Comparison of ENCODE assay signal across 8 cellular contexts in the genomic region with DNA sequence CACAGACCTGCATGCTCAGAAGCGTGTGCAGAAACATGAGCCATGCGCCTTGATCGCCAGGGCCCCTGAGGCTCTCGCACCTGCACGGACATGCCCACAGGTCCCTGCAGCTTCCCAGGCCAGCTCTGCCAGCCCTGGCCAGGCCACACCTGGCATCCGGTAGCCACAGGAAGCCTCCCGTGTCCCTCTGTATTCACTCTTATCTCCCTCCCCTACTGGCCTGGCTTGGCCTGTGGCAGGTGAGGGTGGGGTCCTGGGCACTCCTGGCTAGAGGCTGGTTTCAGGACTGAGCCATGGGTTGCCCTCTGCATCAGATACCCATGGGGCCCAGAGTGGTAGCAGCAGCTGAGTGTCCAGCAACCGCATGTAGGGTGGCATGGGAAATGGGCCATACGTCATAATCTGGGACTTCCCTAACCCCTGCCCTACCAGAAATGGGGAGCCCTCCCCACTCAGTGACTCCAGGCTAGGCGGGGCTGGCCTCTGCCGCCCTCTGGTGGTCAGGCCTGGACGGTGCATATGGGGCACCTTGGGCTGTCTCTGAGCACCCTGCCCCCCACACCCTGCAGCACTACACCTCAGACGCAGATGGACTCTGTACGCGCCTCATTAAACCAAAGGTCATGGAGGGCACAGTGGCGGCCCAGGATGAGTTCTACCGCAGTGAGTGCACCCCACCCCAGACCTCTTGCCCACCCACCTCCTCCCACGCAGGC. TPM values are rescaled to one million over a fixed set of nuclear protein-coding genes. Genes with fewer than 3 reads are reported as not detected.
DNase-seq lines count a peak whose midpoint lies in the region; ATAC-seq and TF ChIP-seq lines count a peak whose summit lies in the region.

No MANE protein-coding gene starts in this region.

- peaks cover 31 to 60% (median 48%) of the 10 kb centered on the region in 7 donors for H3K4me1 Mint-ChIP-seq in naive thymus-derived CD4-positive, alpha-beta T cell
- H3K4me1 Mint-ChIP-seq in stimulated activated naive CD8-positive, alpha-beta T cell treated with anti-CD3 and anti-CD28 coated beads, Interleukin-15, amount 100 ng/mL, for 72 hours, result peaks cover 72% of the 10 kb centered on the region

- H3K36me3 Mint-ChIP-seq in naive thymus-derived CD4-positive, alpha-beta T cell, result peaks cover 0 to 31% (median 15%) of the 10 kb centered on the region in 5 donors

- H3K9me3 ChIP-seq in NT2/D1 (ENCODE audit: insufficient read depth, low read length), result no peaks in the 10 kb centered on the region
- no peaks in the 10 kb centered on the region for H3K9me3 ChIP-seq in naive thymus-derived CD4-positive, alpha-beta T cell (ENCODE audit: control insufficient read depth in 2 of 3, low read length in 3 of 3)

- H3K4me1 ChIP-seq in NT2/D1 (ENCODE audit: insufficient read depth, insufficient read length), result peaks cover 19% of the 10 kb centered on the region
- H3K4me1 ChIP-seq in naive thymus-derived CD4-positive, alpha-beta T cell (ENCODE audit: control insufficient read depth in 2 of 2, insufficient read depth in 2 of 2, low read length in 2 of 2), result peaks cover 51 to 54% of the 10 kb centered on the region in 2 donors

- peak overlapping the region; percentile 66 to 93 (median 84) for H3K27ac Mint-ChIP-seq in naive thymus-derived CD4-positive, alpha-beta T cell
- H3K27ac Mint-ChIP-seq in stimulated activated naive CD8-positive, alpha-beta T cell treated with anti-CD3 and anti-CD28 coated beads, Interleukin-15, amount 100 ng/mL, for 72 hours, result peak overlapping the region; percentile 13 to 63

- CTCF ChIA-PET in naive thymus-derived CD4-positive, alpha-beta T cell (lab: Charles Lee), result interaction anchor here (0.6 to 26.1 kb wide), 18 partner anchors 8 to 787 kb away, joined by 3 to 1110 read pairs (median 4); a partner anchor contains a TSS

- H3K27ac ChIP-seq in naive thymus-derived CD4-positive, alpha-beta T cell (ENCODE audit: low read depth, low read length), result peak overlapping the region; percentile 92

- intact Hi-C loops in naive thymus-derived CD4-positive, alpha-beta T cell (cut with micrococcal nuclease), result loop anchor here (1.0 kb wide), 9 partner anchors 12 to 165 kb away; a partner anchor contains a TSS

- POLR2A ChIA-PET in naive thymus-derived CD4-positive, alpha-beta T cell (lab: Charles Lee), result interaction anchor here (0.6 to 28.9 kb wide), 3 partner anchors 20 to 184 kb away, joined by 3 to 1077 read pairs (median 4); a partner anchor contains a TSS

- H3K9me3 Mint-ChIP-seq in naive thymus-derived CD4-positive, alpha-beta T cell, result no peaks in the 10 kb centered on the region
- no peaks in the 10 kb centered on the region for H3K9me3 Mint-ChIP-seq in stimulated activated naive CD8-positive, alpha-beta T cell treated with anti-CD3 and anti-CD28 coated beads, Interleukin-15, amount 100 ng/mL, for 72 hours

- peaks cover 83% of the 10 kb centered on the region for H3K36me3 ChIP-seq in NT2/D1 (ENCODE audit: insufficient read depth, insufficient read length, low read length)
- H3K36me3 ChIP-seq in naive thymus-derived CD4-positive, alpha-beta T cell (ENCODE audit: control insufficient read depth in 2 of 3, insufficient read depth in 3 of 3, low read length in 3 of 3), result peaks cover 23 to 62% (median 27%) of the 10 kb centered on the region in 3 experiments

- H3K27me3 ChIP-seq in NT2/D1 (ENCODE audit: insufficient read depth, insufficient read length), result no peaks in the 10 kb centered on the region
- H3K27me3 ChIP-seq in naive thymus-derived CD4-positive, alpha-beta T cell (ENCODE audit: control insufficient read depth in 2 of 2, insufficient read depth in 2 of 2, low read length in 2 of 2), result no peaks in the 10 kb centered on the region

- no peak for TF ChIP-seq POLR2A in GM18505 (IDR thresholded peaks at IDR 0.05; ENCODE audit: borderline replicate concordance, extremely low read depth, insufficient read depth, insufficient read length)

- no peaks in the 10 kb centered on the region for H3K27me3 Mint-ChIP-seq in naive thymus-derived CD4-positive, alpha-beta T cell
- no peaks in the 10 kb centered on the region for H3K27me3 Mint-ChIP-seq in stimulated activated naive CD8-positive, alpha-beta T cell treated with anti-CD3 and anti-CD28 coated beads, Interleukin-15, amount 100 ng/mL, for 72 hours

- peak; percentile 69 for ATAC-seq in GM18505 (IDR thresholded peaks at IDR 0.05; ENCODE audit: unreplicated experiment)
- ATAC-seq in HG03097 (IDR thresholded peaks at IDR 0.05; ENCODE audit: low FRiP score, unreplicated experiment), result peak; percentile 71
- ATAC-seq in naive thymus-derived CD4-positive, alpha-beta T cell, result peak; percentile 98
- ATAC-seq in stimulated activated naive CD8-positive, alpha-beta T cell treated with anti-CD3 and anti-CD28 coated beads, Interleukin-15, amount 100 ng/mL, for 72 hours, result peak; percentile 92

- peak; percentile 87 for DNase-seq in A172 (ENCODE audit: low spot score)
- DNase-seq in NT2/D1 (ENCODE audit: low read depth, low spot score), result no peak
- DNase-seq in activated T-cell treated with anti-CD3 and anti-CD28 coated beads for 4 hours, result peak; percentile 79
- DNase-seq in epithelial cell of proximal tubule (ENCODE audit: low read depth), result no peak
- DNase-seq in naive thymus-derived CD4-positive, alpha-beta T cell, result peak; percentile 76 to 92 (median 85)
- DNase-seq in stimulated activated naive CD8-positive, alpha-beta T cell treated with anti-CD3 and anti-CD28 coated beads, Interleukin-15, amount 100 ng/mL, for 72 hours, result peak; percentile 86 to 88

- TF ChIP-seq CTCF in epithelial cell of proximal tubule (conservative IDR thresholded peaks at IDR 0.05; ENCODE audit: low read depth, low read length), result peak; percentile 95

- peak overlapping the region in 6 of 10 donors; percentile 13 to 61 (median 41) for H3K4me3 Mint-ChIP-seq in naive thymus-derived CD4-positive, alpha-beta T cell
- peak overlapping the region in 1 of 2 donors; percentile 41 for H3K4me3 Mint-ChIP-seq in stimulated activated naive CD8-positive, alpha-beta T cell treated with anti-CD3 and anti-CD28 coated beads, Interleukin-15, amount 100 ng/mL, for 72 hours

- peak overlapping the region; percentile 16 for H3K9ac ChIP-seq in NT2/D1 (ENCODE audit: insufficient read length, low read depth)

- no peak overlapping the region for H3K4me3 ChIP-seq in NT2/D1 (ENCODE audit: insufficient read length, low read depth)
- no peak overlapping the region for H3K4me3 ChIP-seq in epithelial cell of proximal tubule (ENCODE audit: low read depth, low read length)
- no peak overlapping the region for H3K4me3 ChIP-seq in naive thymus-derived CD4-positive, alpha-beta T cell (ENCODE audit: low read length)

RNA-seq across cellular contexts. Expression of a gene that starts 12.6 kb away (rescaled TPM):
- not detected in 2 replicates for total RNA-seq in A172 (2014; rRNA removed; shearing (Covaris generic))
- not detected in 2 replicates for total RNA-seq in epithelial cell of proximal tubule
- total RNA-seq in naive thymus-derived CD4-positive, alpha-beta T cell, result 1 to 10 TPM in 4 of 5 experiments, under 1 TPM in 1; 0.35 to 2.4 (median 1.3) TPM
- polyA plus RNA-seq in naive thymus-derived CD4-positive, alpha-beta T cell, result not detected

RNA-seq across cellular contexts. Expression of a gene that starts 18.1 kb away (rescaled TPM):
- 28.3 and 29.8 TPM in 2 replicates for total RNA-seq in A172 (2014; rRNA removed; shearing (Covaris generic))
- total RNA-seq in epithelial cell of proximal tubule, result 28.4 and 35.2 TPM in 2 replicates
- 100 to 1,000 TPM; 163 to 421 (median 228) TPM for total RNA-seq in naive thymus-derived CD4-positive, alpha-beta T cell
- 100 to 1,000 TPM in 1 of 2 donors, 10 to 100 TPM in 1; 67.7 to 144 TPM for polyA plus RNA-seq in naive thymus-derived CD4-positive, alpha-beta T cell

RNA-seq across cellular contexts. Expression of a gene that starts 26.4 kb away (rescaled TPM):
- not detected in 2 replicates for total RNA-seq in A172 (2014; rRNA removed; shearing (Covaris generic))
- total RNA-seq in epithelial cell of proximal tubule, result not detected in 2 replicates
- under 1 TPM in 2 of 5 experiments, not detected in 3; 0.27 to 0.60 TPM for total RNA-seq in naive thymus-derived CD4-positive, alpha-beta T cell
- not detected for polyA plus RNA-seq in naive thymus-derived CD4-positive, alpha-beta T cell

RNA-seq across cellular contexts. Expression of a gene that starts 43.0 kb away (rescaled TPM):
- total RNA-seq in A172 (2014; rRNA removed; shearing (Covaris generic)), result 35.9 and 40.1 TPM in 2 replicates
- 19.7 and 20.2 TPM in 2 replicates for total RNA-seq in epithelial cell of proximal tubule
- 100 to 1,000 TPM in 1 of 5 experiments, 10 to 100 TPM in 4; 53.2 to 106 (median 59.2) TPM for total RNA-seq in naive thymus-derived CD4-positive, alpha-beta T cell
- 10 to 100 TPM; 15.4 to 32.8 TPM for polyA plus RNA-seq in naive thymus-derived CD4-positive, alpha-beta T cell

RNA-seq across cellular contexts. Expression of a gene that starts 51.4 kb away (rescaled TPM):
- not detected in 2 replicates for total RNA-seq in A172 (2014; rRNA removed; shearing (Covaris generic))
- not detected in 2 replicates for total RNA-seq in epithelial cell of proximal tubule
- total RNA-seq in naive thymus-derived CD4-positive, alpha-beta T cell, result not detected
- not detected for polyA plus RNA-seq in naive thymus-derived CD4-positive, alpha-beta T cell

Comparison
In these comparisons a context has a peak if more than half of its experiments do, and no peak if none do; other contexts are left out.
1. DNase-seq: peak in A172 (single experiment), activated T-cell treated with anti-CD3 and anti-CD28 coated beads for 4 hours (single experiment), naive thymus-derived CD4-positive, alpha-beta T cell (9 of 9) and stimulated activated naive CD8-positive, alpha-beta T cell treated with anti-CD3 and anti-CD28 coated beads, Interleukin-15, amount 100 ng/mL, for 72 hours (2 of 2); none in NT2/D1 (single experiment) and epithelial cell of proximal tubule (single experiment).
2. Peak in every context shown above with its lines, with median percentiles within 50 percentile points of each other: ATAC-seq.